8 cellular contexts compared by ENCODE assay signal in the genomic region with DNA sequence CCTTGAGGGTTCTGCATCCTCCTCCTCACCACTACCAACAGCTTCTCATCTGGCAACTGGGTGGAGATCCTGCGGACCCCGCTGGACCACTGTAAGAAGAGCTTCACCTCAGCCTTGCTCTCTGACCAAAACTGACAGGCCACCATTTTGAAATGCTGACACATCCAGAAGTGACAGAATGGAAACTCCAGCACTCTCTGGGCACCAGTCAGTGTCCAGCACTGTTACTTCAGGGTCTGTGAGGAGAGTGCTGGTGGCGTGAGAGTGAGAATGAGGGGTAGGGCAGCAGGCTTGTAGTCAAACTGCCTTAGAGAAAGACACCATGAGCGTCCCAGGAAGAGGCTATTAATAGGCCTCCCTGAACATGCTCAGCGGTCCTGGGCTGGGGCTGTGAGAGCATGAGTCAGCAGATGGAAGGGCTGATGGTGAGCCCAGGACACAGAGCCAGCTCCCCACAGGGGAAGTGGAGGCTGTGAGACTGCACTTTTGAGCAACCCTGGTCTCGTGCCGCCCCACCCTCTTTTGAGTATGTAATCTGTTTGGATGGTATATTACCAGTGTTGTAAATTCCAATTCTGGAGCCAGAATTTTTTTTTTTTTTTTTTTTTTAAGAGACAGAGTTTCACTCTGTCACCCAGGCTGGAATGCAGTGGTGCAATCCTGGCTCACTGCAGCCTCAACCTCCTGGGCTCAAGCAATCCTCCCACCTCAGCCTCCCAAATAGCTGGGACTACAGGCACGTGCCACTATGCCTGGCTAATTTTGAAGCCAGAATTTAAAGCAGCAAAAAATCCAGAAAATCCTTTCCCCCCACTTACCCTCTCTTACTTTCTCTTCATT. TPM values are rescaled to one million over a fixed set of nuclear protein-coding genes. Genes with fewer than 3 reads are reported as not detected.
DNase-seq lines count a peak whose midpoint lies in the region; ATAC-seq, FAIRE-seq and TF ChIP-seq lines count a peak whose summit lies in the region.

No MANE protein-coding gene starts in this region.

- H3K36me3 ChIP-seq in pancreas = no peaks in the 10 kb centered on the region

- FAIRE-seq in pancreas (lab: Jason Lieb, UNC) = no peak

- H3K4me1 ChIP-seq in pancreas = no peaks in the 10 kb centered on the region

- WGBS in pancreas, 2 donors = 82% methylated on average over 8 of the region's 8 CpGs

- no peak overlapping the region for H3K4me3 ChIP-seq in fibroblast of pulmonary artery (replicated peaks; ENCODE audit: low read depth, low read length)
- no peak overlapping the region for H3K4me3 ChIP-seq in pancreas

- in situ Hi-C loops in GM13976 (cut with MboI; ENCODE audit: low sequenced_read_pairs, unreplicated experiment) = no loop called here

- no peaks in the 10 kb centered on the region for H3K9me3 ChIP-seq in pancreas

- peak in 3 of 4 donors; percentile 74 to 88 (median 88) for ATAC-seq in pancreas

- intact Hi-C loops in pancreas (cut with DNase I) = no loop called here

- H3K27ac ChIP-seq in pancreas = no peak overlapping the region

- TF ChIP-seq CTCF in fibroblast of pulmonary artery (IDR thresholded peaks at IDR 0.05; ENCODE audit: low read length, missing control alignments) (no peak), pancreas (IDR thresholded peaks at IDR 0.05) (no peak), GM13976 (IDR thresholded peaks at IDR 0.05; ENCODE audit: borderline replicate concordance, control extremely low read depth, extremely low read depth, insufficient read depth, missing control alignments) (no peak)

- DNase-seq in GM04504 (ENCODE audit: low read depth) (peak; percentile 96), SIG-M5 (lab: John Stamatoyannopoulos, UW) (peak; percentile 90), fibroblast of pulmonary artery (ENCODE audit: low read depth) (peak; percentile 96), pancreas (peak in 2 of 6 donors; percentile 22 to 64), GM13976 (ENCODE audit: low spot score) (no peak), NCI-H2171 treated with DMSO at 0.1 percent for 48 hours (lab: John Stamatoyannopoulos, UW) (no peak), NCI-H748 (lab: John Stamatoyannopoulos, UW; ENCODE audit: unreplicated experiment) (no peak)
- no peak for DNase-seq in activated CD4-positive, alpha-beta T cell treated with anti-CD3 and anti-CD28 coated beads, Interleukin-2, amount 50 U/mL, for 1 hour

- H3K27me3 ChIP-seq in pancreas = no peaks in the 10 kb centered on the region

RNA-seq across cellular contexts. Expression of a gene that starts 34.4 kb away (rescaled TPM):
- total RNA-seq in pancreas = 10 to 100 TPM in 3 of 6 donors, 1 to 10 TPM in 3; 4.7 to 19.5 (median 9.8) TPM
- 1 to 10 TPM; 1.5 to 7.1 TPM for polyA plus RNA-seq in pancreas

Comparison
In these comparisons a context has a peak if more than half of its experiments do, and no peak if none do; other contexts are left out.
1. DNase-seq: peak in GM04504 (single experiment), SIG-M5 (single experiment) and fibroblast of pulmonary artery (single experiment); none in activated CD4-positive, alpha-beta T cell treated with anti-CD3 and anti-CD28 coated beads, Interleukin-2, amount 50 U/mL, for 1 hour (single experiment), GM13976 (single experiment), NCI-H2171 treated with DMSO at 0.1 percent for 48 hours (single experiment) and NCI-H748 (single experiment).